In the genomic region with DNA sequence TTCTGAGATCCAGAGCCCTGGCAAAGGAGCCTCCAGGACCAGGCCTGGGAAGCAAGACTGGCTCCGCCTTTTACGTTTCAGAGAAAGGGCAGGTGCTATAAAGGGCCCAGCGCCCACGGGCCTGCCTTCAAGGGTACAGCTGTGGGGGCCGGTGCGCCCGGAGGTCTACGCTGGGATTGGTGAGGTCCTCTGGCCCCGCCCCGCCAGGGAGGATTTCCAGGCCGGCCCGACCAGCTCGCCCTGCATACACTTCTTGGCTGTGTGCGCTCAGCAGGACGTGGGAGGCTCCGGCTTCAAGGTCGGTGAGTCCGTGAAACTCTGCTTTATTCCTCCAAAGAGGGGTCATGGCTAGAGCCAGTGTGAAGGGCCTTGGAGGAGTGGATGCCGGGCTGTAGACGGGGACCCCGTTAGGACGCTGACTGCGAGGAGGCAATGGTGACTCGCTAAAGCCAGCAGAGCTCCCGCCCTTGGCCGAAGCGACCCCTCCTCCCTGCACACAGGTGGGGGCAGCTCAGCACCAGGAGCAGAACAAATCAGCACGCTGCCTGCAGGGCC, we compare ENCODE assay signal across 9 cellular contexts. TPM values are rescaled to one million over a fixed set of nuclear protein-coding genes. Genes with fewer than 3 reads are reported as not detected.
DNase-seq lines count a peak whose midpoint lies in the region; ATAC-seq, FAIRE-seq and TF ChIP-seq lines count a peak whose summit lies in the region.
"Had no signal": no experiment of that assay in that cellular context is flagged by ENCODE, and none has a peak within 500 bp of the region (broad histone marks: within the 10 kb centered on the region; RNA-seq: fewer than 3 reads in every experiment).

A gene (plus strand): TSS at position 243 of the 555 bp plus-strand sequence. CDS start 17,811 bp downstream, outside the sequence.

- TF ChIP-seq CTCF in GM23338 (conservative IDR thresholded peaks at IDR 0.05; ENCODE audit: low read depth in 2 of 2) (peak in 1 of 2 experiments; percentile 10; a peak in 1 of 4 replicates), MCF 10A (IDR thresholded peaks at IDR 0.05; ENCODE audit: unreplicated experiment) (no peak), retinal pigment epithelial cell (conservative IDR thresholded peaks at IDR 0.05; ENCODE audit: low read depth, low read length) (no peak)

- H2AFZ ChIP-seq in GM23338, result peak within 1 kb of the TSS; percentile 94; the same call in 1 of the 2 replicates

- POLR2A ChIA-PET in MCF 10A (lab: Yijun Ruan, JAX), result no interaction called here
- POLR2A ChIA-PET in CD8-positive, alpha-beta memory T cell (lab: Charles Lee), result no interaction called here

- H3K9me3 Mint-ChIP-seq in GM23338, result no peaks in the 10 kb centered on the region
- no peaks in the 10 kb centered on the region for H3K9me3 Mint-ChIP-seq in MCF 10A (ENCODE audit: unreplicated experiment)
- no peaks in the 10 kb centered on the region for H3K9me3 Mint-ChIP-seq in CD8-positive, alpha-beta memory T cell
- H3K9me3 Mint-ChIP-seq: immature natural killer cell had no signal

- H3K4me1 ChIP-seq in GM23338 (ENCODE audit: insufficient read depth), result peaks cover 27% of the 10 kb centered on the region; the same call in 1 of the 2 replicates
- H3K4me1 ChIP-seq in CD8-positive, alpha-beta memory T cell (ENCODE audit: insufficient read depth, low read length), result peaks cover 12% of the 10 kb centered on the region

- TSS peak; percentile 15 for BruUV-seq in MCF 10A (replicated peaks; lab: Mats Ljungman, UMichigan)

- H3K4me3 Mint-ChIP-seq in GM23338 (peak within 1 kb of the TSS; percentile 88), MCF 10A (ENCODE audit: unreplicated experiment) (no peak within 1 kb of the TSS)
- H3K4me3 Mint-ChIP-seq in CD8-positive, alpha-beta memory T cell, result no peak within 1 kb of the TSS

- H3K79me2 ChIP-seq in GM23338 (replicated peaks; ENCODE audit: insufficient read depth), result no peaks in the 10 kb centered on the region

- no peaks in the 10 kb centered on the region for H3F3A ChIP-seq in GM23338 (replicated peaks; ENCODE audit: low read depth)

- H3K36me3 Mint-ChIP-seq in GM23338 (ENCODE audit: low read depth) (no peaks in the 10 kb centered on the region; the same call in 2 of the 3 replicates), MCF 10A (ENCODE audit: insufficient read depth, unreplicated experiment) (no peaks in the 10 kb centered on the region)
- no peaks in the 10 kb centered on the region for H3K36me3 Mint-ChIP-seq in CD8-positive, alpha-beta memory T cell
- H3K36me3 Mint-ChIP-seq: immature natural killer cell had no signal

- H3K36me3 ChIP-seq in GM23338 (ENCODE audit: insufficient read depth), result no peaks in the 10 kb centered on the region
- H3K36me3 ChIP-seq in CD8-positive, alpha-beta memory T cell (ENCODE audit: insufficient read depth, low read length), result no peaks in the 10 kb centered on the region

- H3K4me3 ChIP-seq in GM23338 (peak within 1 kb of the TSS; percentile 66), retinal pigment epithelial cell (ENCODE audit: low read length) (peak within 1 kb of the TSS; percentile 57)
- H3K4me3 ChIP-seq in CD8-positive, alpha-beta memory T cell (ENCODE audit: low read length), result no peak within 1 kb of the TSS

- ATAC-seq in GM23338 (peak; percentile 96), HG02852 (IDR thresholded peaks at IDR 0.05; ENCODE audit: unreplicated experiment) (no peak)

- no peaks in the 10 kb centered on the region for H3K9me2 ChIP-seq in GM23338 (ENCODE audit: insufficient read depth)

- peak within 1 kb of the TSS; percentile 78 for H3K4me2 ChIP-seq in GM23338

- CTCF ChIA-PET in MCF 10A (lab: Yijun Ruan, JAX), result no interaction called here
- CTCF ChIA-PET in CD8-positive, alpha-beta memory T cell (lab: Charles Lee), result no interaction called here

- FAIRE-seq in urothelium cell line (lab: Jason Lieb, UNC), result no peak

- peak within 1 kb of the TSS; percentile 81; the same call in 1 of the 2 replicates for H3K27ac ChIP-seq in GM23338 (ENCODE audit: low read depth)
- no peak within 1 kb of the TSS for H3K27ac ChIP-seq in CD8-positive, alpha-beta memory T cell (ENCODE audit: low read depth, low read length)

- no peaks in the 10 kb centered on the region; the same call in 1 of the 2 replicates for H4K20me1 ChIP-seq in GM23338 (replicated peaks; ENCODE audit: insufficient read depth)

- H3K27me3 Mint-ChIP-seq in GM23338 (ENCODE audit: insufficient read depth, low read depth, poor library complexity), result peaks cover 2% of the 10 kb centered on the region
- H3K27me3 Mint-ChIP-seq in MCF 10A (ENCODE audit: insufficient read depth, unreplicated experiment), result no peaks in the 10 kb centered on the region
- H3K27me3 Mint-ChIP-seq in CD8-positive, alpha-beta memory T cell, result no peaks in the 10 kb centered on the region

- H3K4me1 Mint-ChIP-seq in GM23338 (peaks cover 22% of the 10 kb centered on the region), MCF 10A (ENCODE audit: insufficient read depth, unreplicated experiment) (peaks cover 6% of the 10 kb centered on the region)
- peaks cover 13 to 35% (median 30%) of the 10 kb centered on the region in 3 donors for H3K4me1 Mint-ChIP-seq in CD8-positive, alpha-beta memory T cell

- intact Hi-C loops in MCF 10A (cut with micrococcal nuclease), result no loop called here

- H3K27me3 ChIP-seq in GM23338 (ENCODE audit: insufficient read depth), result no peaks in the 10 kb centered on the region
- no peaks in the 10 kb centered on the region for H3K27me3 ChIP-seq in CD8-positive, alpha-beta memory T cell (ENCODE audit: insufficient read depth, low read length, poor library complexity, severe bottlenecking)

- DNase-seq in GM23338 (ENCODE audit: low spot score), result peak; percentile 93
- no peak for DNase-seq in MCF 10A (ENCODE audit: unreplicated experiment)
- peak; percentile 51 for DNase-seq in iPS DF 4.7 (ENCODE audit: extremely low read depth, low spot score)
- DNase-seq in retinal pigment epithelial cell (ENCODE audit: low read depth), result no peak
- no peak for DNase-seq in urothelium cell line (ENCODE audit: low spot score)
- no peak for DNase-seq in CD8-positive, alpha-beta memory T cell
- no peak for DNase-seq in NCI-H2196 (lab: John Stamatoyannopoulos, UW; ENCODE audit: unreplicated experiment)

- H3K27ac Mint-ChIP-seq in GM23338 (peak within 1 kb of the TSS; percentile 96), MCF 10A (ENCODE audit: low read depth, unreplicated experiment) (no peak within 1 kb of the TSS)
- peak within 1 kb of the TSS in 3 of 8 donors; percentile 49 to 78 (median 73) for H3K27ac Mint-ChIP-seq in CD8-positive, alpha-beta memory T cell
- H3K27ac Mint-ChIP-seq: immature natural killer cell had no signal

- H3K9me3 ChIP-seq in CD8-positive, alpha-beta memory T cell (ENCODE audit: low read length), result no peaks in the 10 kb centered on the region

TF ChIP-seq in GM23338, 12 proteins besides CTCF, POLR2A, EP300 and RAD21:
- no peak for TF ChIP-seq STAT1 (IDR thresholded peaks at IDR 0.05; ENCODE audit: unreplicated experiment)
- TF ChIP-seq POLR2AphosphoS5 (IDR thresholded peaks at IDR 0.05; ENCODE audit: low read depth), result peak; percentile 85
TF ChIP-seq in GM23338: peak in this region for 1.

RNA-seq across cellular contexts. Expression of the gene that starts here (rescaled TPM):
- 3.4 and 8.2 TPM in 2 replicates for total RNA-seq in GM23338 (2014; rRNA removed; shearing (Covaris generic))
- 2.1 and 2.9 TPM in 2 replicates for polyA plus RNA-seq in GM23338 (2016; fragmentation: Nextera tagmentation; extraction: Ambion mirVana)
- total RNA-seq in MCF 10A (2022), result not detected in 2 replicates
- total RNA-seq in CD8-positive, alpha-beta memory T cell, result not detected
- not detected for polyA plus RNA-seq in CD8-positive, alpha-beta memory T cell

Comparison
In these comparisons a context has a peak if more than half of its experiments do, and no peak if none do; other contexts are left out.
1. DNase-seq: peak in GM23338 (single experiment) and iPS DF 4.7 (single experiment); none in MCF 10A (single experiment), retinal pigment epithelial cell (single experiment), urothelium cell line (single experiment), CD8-positive, alpha-beta memory T cell (0 of 5) and NCI-H2196 (single experiment).